8 cellular contexts compared by ENCODE assay signal in the genomic region with DNA sequence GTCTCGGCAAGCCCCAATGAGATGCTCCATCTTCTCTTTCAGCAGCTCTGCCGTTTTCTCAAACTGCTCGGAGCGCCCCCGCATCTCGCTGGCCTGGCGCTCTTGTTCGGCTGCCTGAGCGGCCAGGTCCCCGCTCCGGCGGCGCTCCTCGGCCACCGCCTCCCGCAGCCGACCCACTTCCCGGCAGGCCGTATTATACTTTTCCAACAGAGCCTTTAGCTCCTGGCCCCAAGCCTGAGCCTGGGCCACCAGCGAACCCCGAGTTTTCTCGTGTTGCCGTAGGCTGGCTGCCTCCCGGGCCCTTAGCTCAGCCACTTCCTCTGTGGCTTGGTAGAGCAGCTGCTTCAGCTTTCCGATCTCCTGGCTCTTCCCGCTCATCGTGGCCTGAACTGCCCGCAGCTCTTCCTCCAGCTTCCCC.
A peak's percentile ranks its signal among the peaks of the same experiment; 100 is the strongest.
DNase-seq lines count a peak whose midpoint lies in the region; ATAC-seq and TF ChIP-seq lines count a peak whose summit lies in the region.

No MANE protein-coding gene starts in this region.

- in situ Hi-C loops in astrocyte of the spinal cord (cut with HindIII; ENCODE audit: low sequenced_read_pairs), result no loop called here

- H3K4me1 ChIP-seq in RWPE2 (ENCODE audit: insufficient read depth, poor library complexity, severe bottlenecking) (no peaks in the 10 kb centered on the region), iPS-18a (ENCODE audit: control insufficient read depth, low read depth, low read length) (peaks cover 8% of the 10 kb centered on the region)

- H3K27me3 ChIP-seq in RWPE2 (ENCODE audit: insufficient read depth, poor library complexity, severe bottlenecking) (no peaks in the 10 kb centered on the region), iPS-18a (ENCODE audit: control insufficient read depth, insufficient read depth, low read length) (peaks cover 30% of the 10 kb centered on the region), WERI-Rb-1 (ENCODE audit: insufficient read depth, low read depth, severe bottlenecking) (no peaks in the 10 kb centered on the region)

- DNase-seq in CD1c-positive myeloid dendritic cell (ENCODE audit: extremely low spot score), result peak; percentile 63
- no peak for DNase-seq in RWPE2 (ENCODE audit: low spot score)
- peak; percentile 66 for DNase-seq in astrocyte of the spinal cord (ENCODE audit: low read depth, low spot score)
- no peak for DNase-seq in skeletal muscle cell (ENCODE audit: low read depth)
- no peak for DNase-seq in DMS153 treated with DMSO at 0.1 percent for 48 hours (lab: John Stamatoyannopoulos, UW; ENCODE audit: unreplicated experiment)
- no peak for DNase-seq in WERI-Rb-1

- ATAC-seq in RWPE2 (ENCODE audit: low read depth) (peak; percentile 49; the same call in 2 of the 3 replicates), GM18519 (IDR thresholded peaks at IDR 0.05; ENCODE audit: low FRiP score, unreplicated experiment) (no peak)

- H3K4me3 ChIP-seq in RWPE2 (ENCODE audit: severe bottlenecking), result no peak overlapping the region
- H3K4me3 ChIP-seq in astrocyte of the spinal cord (ENCODE audit: low read depth, low read length), result peak overlapping the region; percentile 42
- peak overlapping the region; percentile 61 for H3K4me3 ChIP-seq in iPS-18a (ENCODE audit: low read length)
- peak overlapping the region; percentile 35 for H3K4me3 ChIP-seq in skeletal muscle cell (ENCODE audit: low read depth, low read length)
- no peak overlapping the region for H3K4me3 ChIP-seq in WERI-Rb-1 (ENCODE audit: low read depth, low read length)

- TF ChIP-seq CTCF in RWPE2 (IDR thresholded peaks at IDR 0.05; ENCODE audit: poor library complexity, severe bottlenecking), result no peak
- TF ChIP-seq CTCF in astrocyte of the spinal cord (IDR thresholded peaks at IDR 0.05; ENCODE audit: low read depth, low read length), result no peak
- TF ChIP-seq CTCF in WERI-Rb-1 (IDR thresholded peaks at IDR 0.05; ENCODE audit: low read depth, low read length), result no peak

- H3K36me3 ChIP-seq in RWPE2 (ENCODE audit: low read depth) (no peaks in the 10 kb centered on the region), iPS-18a (ENCODE audit: control insufficient read depth, low read depth, low read length) (no peaks in the 10 kb centered on the region), WERI-Rb-1 (no peaks in the 10 kb centered on the region)

- H3K9me3 ChIP-seq in RWPE2 (ENCODE audit: severe bottlenecking) (no peaks in the 10 kb centered on the region), iPS-18a (ENCODE audit: control insufficient read depth, low read depth, low read length) (no peaks in the 10 kb centered on the region), WERI-Rb-1 (ENCODE audit: severe bottlenecking) (no peaks in the 10 kb centered on the region)

- H3K27ac ChIP-seq in RWPE2 (ENCODE audit: poor library complexity, severe bottlenecking) (no peak overlapping the region), iPS-18a (ENCODE audit: low read length) (no peak overlapping the region), WERI-Rb-1 (no peak overlapping the region)

- H3K9ac ChIP-seq in iPS-18a (ENCODE audit: low read length), result peak overlapping the region; percentile 52

Comparison
In these comparisons a context has a peak if more than half of its experiments do, and no peak if none do; other contexts are left out.
1. DNase-seq: peak in CD1c-positive myeloid dendritic cell (single experiment) and astrocyte of the spinal cord (single experiment); none in RWPE2 (single experiment), skeletal muscle cell (single experiment), DMS153 treated with DMSO at 0.1 percent for 48 hours (single experiment) and WERI-Rb-1 (single experiment).
2. H3K4me3 ChIP-seq: peak in astrocyte of the spinal cord (single experiment), iPS-18a (single experiment) and skeletal muscle cell (single experiment); none in RWPE2 (single experiment) and WERI-Rb-1 (single experiment).